ENCODE assay signal across 12 cellular contexts in the genomic region with DNA sequence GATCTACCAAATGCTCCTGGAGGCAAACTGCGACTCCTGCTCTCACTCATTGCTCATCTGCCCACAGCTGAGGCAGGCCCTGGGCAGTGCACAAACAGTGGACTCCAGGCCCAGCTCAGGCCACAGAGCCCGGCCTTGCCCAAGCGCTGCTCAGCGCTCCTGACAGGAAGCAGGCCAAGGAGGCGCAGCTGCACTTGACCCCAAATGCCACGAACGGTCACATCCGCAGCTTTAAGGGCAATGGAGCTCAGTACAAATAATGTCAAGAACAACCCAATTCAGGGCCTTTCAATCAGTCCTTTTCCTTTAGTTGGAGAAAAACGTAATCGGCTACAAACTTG. TPM values are rescaled to one million over a fixed set of nuclear protein-coding genes. Genes with fewer than 3 reads are reported as not detected.
DNase-seq lines count a peak whose midpoint lies in the region; ATAC-seq and TF ChIP-seq lines count a peak whose summit lies in the region.
"Had no signal": no experiment of that assay in that cellular context is flagged by ENCODE, and none has a peak within 500 bp of the region (broad histone marks: within the 10 kb centered on the region; RNA-seq: fewer than 3 reads in every experiment).

No MANE protein-coding gene starts in this region.

- TF ChIP-seq CTCF in CD14-positive monocyte (IDR thresholded peaks at IDR 0.05) = no peak
- no peak for TF ChIP-seq CTCF in OCI-LY1 (IDR thresholded peaks at IDR 0.05; ENCODE audit: low read length)
- TF ChIP-seq CTCF in heart left ventricle (IDR thresholded peaks at IDR 0.05) = no peak

- peak overlapping the region; percentile 68 for H3K18ac ChIP-seq in neuronal stem cell (ENCODE audit: low read length)

- no peak overlapping the region for H2BK120ac ChIP-seq in neuronal stem cell (ENCODE audit: low read depth, low read length)

- peaks cover 57% of the 10 kb centered on the region for H3K4me1 Mint-ChIP-seq in CD14-positive monocyte
- H3K4me1 Mint-ChIP-seq in activated naive CD4-positive, alpha-beta T cell treated with anti-CD3 and anti-CD28 coated beads, Interleukin-2, amount 10 ng/mL, durations not matched to agents 7 days and 5 days = peaks cover 11% of the 10 kb centered on the region

- H3K36me3 ChIP-seq in OCI-LY1 (ENCODE audit: insufficient read depth, low read length) (peaks cover 9% of the 10 kb centered on the region; the same call in 1 of the 2 replicates), heart left ventricle (peaks cover 0 to 39% (median 0%) of the 10 kb centered on the region in 9 donors), neuronal stem cell (replicated peaks in 1 of 2; ENCODE audit: control insufficient read depth in 2 of 2, insufficient read depth in 2 of 2, low read length in 2 of 2) (no peaks in the 10 kb centered on the region)
- H3K36me3 ChIP-seq: suprapubic skin had no signal

- no peak overlapping the region for H4K91ac ChIP-seq in neuronal stem cell (ENCODE audit: low read depth, low read length, poor library complexity)

- H2BK15ac ChIP-seq in neuronal stem cell (ENCODE audit: low read length) = no peak overlapping the region

- no peak for TF ChIP-seq POLR2A in heart left ventricle (IDR thresholded peaks at IDR 0.05)

- ATAC-seq in heart left ventricle (peak in 3 of 4 donors; percentile 19 to 35 (median 25)), HG03457 (IDR thresholded peaks at IDR 0.05; ENCODE audit: unreplicated experiment) (no peak)
- ATAC-seq: activated T-cell treated with anti-CD3 and anti-CD28 coated beads, Interleukin-2, amount 50 U/mL, for 4 hours had no signal

- CTCF ChIA-PET in activated naive CD4-positive, alpha-beta T cell treated with anti-CD3 and anti-CD28 coated beads, Interleukin-2, amount 10 ng/mL, durations not matched to agents 7 days and 5 days (lab: Charles Lee) = interaction anchor here (1.1 to 2.6 kb wide), 3 partner anchors 38 to 144 kb away, joined by 3 to 10 read pairs (median 4); no protein-coding TSS in a partner anchor

- no peak overlapping the region for H3K9ac ChIP-seq in OCI-LY1 (ENCODE audit: low read length)
- H3K9ac ChIP-seq in neuronal stem cell (ENCODE audit: low read depth, low read length, poor library complexity) = no peak overlapping the region

- no peak overlapping the region for H2BK12ac ChIP-seq in neuronal stem cell (ENCODE audit: low read length)

- H3K27ac ChIP-seq in OCI-LY1 (ENCODE audit: low read depth, low read length, poor library complexity, severe bottlenecking) = peak overlapping the region; percentile 6
- H3K27ac ChIP-seq in heart left ventricle = peak overlapping the region in 2 of 12 donors; percentile 20 to 59
- H3K27ac ChIP-seq in neuronal stem cell (replicated peaks; ENCODE audit: low read length) = no peak overlapping the region
- H3K27ac ChIP-seq: suprapubic skin had no signal

- H3K27me3 ChIP-seq in OCI-LY1 (ENCODE audit: insufficient read depth, low read length) = no peaks in the 10 kb centered on the region
- no peaks in the 10 kb centered on the region for H3K27me3 ChIP-seq in heart left ventricle
- no peaks in the 10 kb centered on the region for H3K27me3 ChIP-seq in neuronal stem cell (ENCODE audit: control insufficient read depth in 3 of 3, insufficient read depth in 3 of 3, low read depth in 1 of 3, low read length in 3 of 3)
- H3K27me3 ChIP-seq: Peyer's patch, suprapubic skin had no signal

- H3K79me1 ChIP-seq in neuronal stem cell (ENCODE audit: low read depth, low read length) = peaks cover 6% of the 10 kb centered on the region

- no peaks in the 10 kb centered on the region for H4K20me1 ChIP-seq in OCI-LY1 (ENCODE audit: insufficient read depth, low read length)

- no peak overlapping the region; the same call in 1 of the 2 replicates for H3K4me2 ChIP-seq in OCI-LY1 (ENCODE audit: low read length)
- H3K4me2 ChIP-seq in neuronal stem cell (ENCODE audit: insufficient read depth, low read length, poor library complexity, severe bottlenecking) = no peak overlapping the region

- peak overlapping the region in 1 of 2 donors; percentile 7 for H3K4me3 Mint-ChIP-seq in CD14-positive monocyte
- no peak overlapping the region for H3K4me3 Mint-ChIP-seq in activated naive CD4-positive, alpha-beta T cell treated with anti-CD3 and anti-CD28 coated beads, Interleukin-2, amount 10 ng/mL, durations not matched to agents 7 days and 5 days
- H3K4me3 Mint-ChIP-seq: activated T-cell treated with anti-CD3 and anti-CD28 coated beads, Interleukin-2, amount 50 U/mL, for 4 hours; brain had no signal

- no peak overlapping the region for H3K4ac ChIP-seq in neuronal stem cell (ENCODE audit: low read length)

- intact Hi-C loops in CD14-positive monocyte (cut with micrococcal nuclease) (no loop called here), heart left ventricle (cut with DNase I) (loop anchor here in 1 of 10 donors (10.0 kb wide), 1 partner anchor 247 kb away; no protein-coding TSS in a partner anchor)

- H3K23ac ChIP-seq in neuronal stem cell (ENCODE audit: low read depth, low read length, poor library complexity) = no peak overlapping the region

- peaks cover 0 to 1% (median 0%) of the 10 kb centered on the region in 7 donors for H3K9me3 Mint-ChIP-seq in CD14-positive monocyte
- H3K9me3 Mint-ChIP-seq in activated naive CD4-positive, alpha-beta T cell treated with anti-CD3 and anti-CD28 coated beads, Interleukin-2, amount 10 ng/mL, durations not matched to agents 7 days and 5 days = no peaks in the 10 kb centered on the region
- H3K9me3 Mint-ChIP-seq: activated T-cell treated with anti-CD3 and anti-CD28 coated beads, Interleukin-2, amount 50 U/mL, for 4 hours; brain had no signal

- H4K8ac ChIP-seq in neuronal stem cell (ENCODE audit: low read depth, low read length) = no peak overlapping the region

- no peaks in the 10 kb centered on the region for H3K79me2 ChIP-seq in OCI-LY1 (ENCODE audit: insufficient read depth, low read length)

- no peak overlapping the region for H3K14ac ChIP-seq in neuronal stem cell (ENCODE audit: low read length)

- 70 to 76% (median 71%) methylated on average over 10 of the region's 10 CpGs for WGBS in heart left ventricle, 4 donors
- no CpG with 5 or more reads among the region's 10 CpGs for WGBS in neuronal stem cell (ENCODE audit: extremely low coverage in 2 of 2, insufficient read length in 2 of 2, insufficient replicate concordance in 1 of 2), 2 donors

- H3K4me3 ChIP-seq in OCI-LY1 (ENCODE audit: low read depth, low read length, poor library complexity, severe bottlenecking) = no peak overlapping the region
- H3K4me3 ChIP-seq in heart left ventricle = no peak overlapping the region
- H3K4me3 ChIP-seq in neuronal stem cell (ENCODE audit: low read length in 2 of 2) = no peak overlapping the region
- H3K4me3 ChIP-seq: Peyer's patch, suprapubic skin had no signal

- H3K27me3 Mint-ChIP-seq in CD14-positive monocyte (ENCODE audit: low read depth in 3 of 3) = peaks cover 0 to 5% (median 0%) of the 10 kb centered on the region in 3 donors
- H3K27me3 Mint-ChIP-seq in activated naive CD4-positive, alpha-beta T cell treated with anti-CD3 and anti-CD28 coated beads, Interleukin-2, amount 10 ng/mL, durations not matched to agents 7 days and 5 days = no peaks in the 10 kb centered on the region

- H3K9me3 ChIP-seq in OCI-LY1 (ENCODE audit: low read length) (no peaks in the 10 kb centered on the region), heart left ventricle (no peaks in the 10 kb centered on the region), neuronal stem cell (replicated peaks in 1 of 2; ENCODE audit: control insufficient read depth in 2 of 2, insufficient read depth in 1 of 2, low read depth in 1 of 2, low read length in 2 of 2) (no peaks in the 10 kb centered on the region)
- H3K9me3 ChIP-seq: Peyer's patch, suprapubic skin had no signal

- peaks cover 15 to 50% of the 10 kb centered on the region in 2 donors for H3K36me3 Mint-ChIP-seq in CD14-positive monocyte
- peaks cover 2% of the 10 kb centered on the region for H3K36me3 Mint-ChIP-seq in activated naive CD4-positive, alpha-beta T cell treated with anti-CD3 and anti-CD28 coated beads, Interleukin-2, amount 10 ng/mL, durations not matched to agents 7 days and 5 days
- H3K36me3 Mint-ChIP-seq: brain had no signal

- H2BK5ac ChIP-seq in neuronal stem cell (ENCODE audit: low read length) = no peak overlapping the region

- H2AFZ ChIP-seq in OCI-LY1 (ENCODE audit: low read length) (no peak overlapping the region), neuronal stem cell (ENCODE audit: low read length) (no peak overlapping the region)

- H3K4me1 ChIP-seq in OCI-LY1 (ENCODE audit: insufficient read depth, low read length, severe bottlenecking) (peaks cover 87% of the 10 kb centered on the region), heart left ventricle (peaks cover 0 to 90% (median 79%) of the 10 kb centered on the region in 12 donors), neuronal stem cell (ENCODE audit: control insufficient read depth in 2 of 2, insufficient read depth in 1 of 2, low read depth in 1 of 2, low read length in 2 of 2) (peaks cover 21 to 22% of the 10 kb centered on the region in 2 donors)

- H3K9me2 ChIP-seq in OCI-LY1 (ENCODE audit: low read depth, low read length) = no peaks in the 10 kb centered on the region

- DNase-seq in CD14-positive monocyte (ENCODE audit: low spot score) (no peak), heart left ventricle (peak in 2 of 5 donors; percentile 45 to 58), neuronal stem cell (ENCODE audit: low spot score) (no peak), DMS79 (lab: John Stamatoyannopoulos, UW) (no peak)
- DNase-seq in activated naive CD4-positive, alpha-beta T cell treated with anti-CD3 and anti-CD28 coated beads, Interleukin-2, amount 10 ng/mL, durations not matched to agents 7 days and 5 days = no peak
- DNase-seq in stimulated activated naive CD4-positive, alpha-beta T cell (lab: John Stamatoyannopoulos, UW) = no peak
- DNase-seq: activated T-cell treated with anti-CD3 and anti-CD28 coated beads, Interleukin-2, amount 50 U/mL, for 4 hours had no signal

- no peak overlapping the region for H2AK5ac ChIP-seq in neuronal stem cell (ENCODE audit: low read depth, low read length)

- H3K27ac Mint-ChIP-seq in CD14-positive monocyte = peak overlapping the region in 5 of 7 donors; percentile 15 to 83 (median 73)
- no peak overlapping the region for H3K27ac Mint-ChIP-seq in activated naive CD4-positive, alpha-beta T cell treated with anti-CD3 and anti-CD28 coated beads, Interleukin-2, amount 10 ng/mL, durations not matched to agents 7 days and 5 days

- H3F3A ChIP-seq in OCI-LY1 (ENCODE audit: insufficient read depth, low read length) = no peaks in the 10 kb centered on the region

RNA-seq across cellular contexts. Expression of gene RRBP1, which starts 33.8 kb away (rescaled TPM):
- polyA plus RNA-seq in CD14-positive monocyte (1 to 10 TPM; 4.7 to 7.5 TPM), heart left ventricle (10 to 100 TPM; 24.9 to 53.8 TPM)
- 10 to 100 TPM; 27.9 to 91.3 (median 40.0) TPM for total RNA-seq in heart left ventricle
- 22.3 TPM for polyA plus RNA-seq in neuronal stem cell (2013, experiment 1 of 2)
- 23.5 TPM for polyA plus RNA-seq in neuronal stem cell (2013, experiment 2 of 2)

RNA-seq across cellular contexts. Expression of gene BANF2, which starts 51.5 kb away (rescaled TPM):
- not detected for polyA plus RNA-seq in CD14-positive monocyte
- not detected for total RNA-seq in heart left ventricle
- not detected for polyA plus RNA-seq in heart left ventricle
- not detected for polyA plus RNA-seq in neuronal stem cell (2013, experiment 1 of 2)
- polyA plus RNA-seq in neuronal stem cell (2013, experiment 2 of 2) = not detected
- total RNA-seq: activated T-cell treated with anti-CD3 and anti-CD28 coated beads, Interleukin-2, amount 50 U/mL, for 4 hours; Peyer's patch; suprapubic skin had no signal
